1 cellular context compared by ENCODE assay signal in the genomic region with DNA sequence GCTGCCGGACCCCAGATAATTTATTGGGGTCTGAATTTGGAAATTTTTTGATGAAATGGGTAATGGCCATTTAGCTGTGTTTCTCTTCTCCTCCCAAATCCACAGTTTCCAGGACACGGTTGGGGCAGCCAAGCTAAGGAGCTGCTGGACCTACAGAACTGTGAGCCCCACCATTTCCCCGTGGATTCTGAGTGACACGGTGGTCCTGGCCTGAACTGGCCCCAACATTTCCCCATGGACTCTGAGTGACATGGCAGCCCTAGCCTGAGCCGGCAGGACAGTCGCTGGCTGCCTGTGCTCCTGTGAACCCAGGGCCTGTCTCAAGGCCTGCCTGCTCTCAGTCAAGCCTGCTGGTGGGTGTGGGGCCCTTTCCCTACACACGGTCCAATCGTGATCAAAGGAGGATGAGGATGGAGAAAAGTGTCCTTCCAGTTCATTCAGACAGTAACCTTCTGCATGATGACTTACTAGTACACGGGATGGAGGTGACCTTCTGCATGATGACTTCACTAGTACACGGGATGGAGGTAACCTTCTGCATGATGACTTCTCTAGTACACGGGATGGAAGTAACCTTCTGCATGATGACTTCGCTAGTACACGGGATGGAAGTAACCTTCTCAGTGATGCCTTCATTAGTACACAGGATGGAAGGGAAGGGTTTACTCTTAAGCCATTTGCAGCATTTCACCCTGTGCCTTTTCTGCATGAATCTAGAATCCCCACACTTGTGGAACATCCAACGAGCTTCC.
TF ChIP-seq lines count a peak whose summit lies in the region.

No MANE protein-coding gene starts in this region.

TF ChIP-seq in IMR-90, 13 proteins besides CTCF, POLR2A, EP300 and RAD21:
- TF ChIP-seq MAFK (IDR thresholded peaks at IDR 0.05; ENCODE audit: low read depth, low read length) (no peak), MAZ (IDR thresholded peaks at IDR 0.05; ENCODE audit: borderline replicate concordance, low read depth, low read length) (no peak), BHLHE40 (IDR thresholded peaks at IDR 0.05; ENCODE audit: low read depth, low read length) (no peak), FOS (IDR thresholded peaks at IDR 0.05; ENCODE audit: low read depth, low read length) (no peak), RFX5 (IDR thresholded peaks at IDR 0.05; ENCODE audit: low read depth, low read length) (no peak), MXI1 (IDR thresholded peaks at IDR 0.05; ENCODE audit: borderline replicate concordance, low read depth, low read length) (no peak), RCOR1 (IDR thresholded peaks at IDR 0.05; ENCODE audit: insufficient replicate concordance, low read length) (no peak), CEBPB (IDR thresholded peaks at IDR 0.05; ENCODE audit: low read depth, low read length) (no peak), SMC3 (IDR thresholded peaks at IDR 0.05; ENCODE audit: low read depth, low read length) (no peak), NFE2L2 (IDR thresholded peaks at IDR 0.05; ENCODE audit: low read depth, low read length) (no peak), CHD1 (IDR thresholded peaks at IDR 0.05; ENCODE audit: low read depth, low read length) (no peak)
- TF ChIP-seq, protein P1, sequence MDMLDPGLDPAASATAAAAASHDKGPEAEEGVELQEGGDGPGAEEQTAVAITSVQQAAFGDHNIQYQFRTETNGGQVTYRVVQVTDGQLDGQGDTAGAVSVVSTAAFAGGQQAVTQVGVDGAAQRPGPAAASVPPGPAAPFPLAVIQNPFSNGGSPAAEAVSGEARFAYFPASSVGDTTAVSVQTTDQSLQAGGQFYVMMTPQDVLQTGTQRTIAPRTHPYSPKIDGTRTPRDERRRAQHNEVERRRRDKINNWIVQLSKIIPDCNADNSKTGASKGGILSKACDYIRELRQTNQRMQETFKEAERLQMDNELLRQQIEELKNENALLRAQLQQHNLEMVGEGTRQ (IDR thresholded peaks at IDR 0.05; ENCODE audit: low read depth, low read length) = no peak
- TF ChIP-seq, protein P2, sequence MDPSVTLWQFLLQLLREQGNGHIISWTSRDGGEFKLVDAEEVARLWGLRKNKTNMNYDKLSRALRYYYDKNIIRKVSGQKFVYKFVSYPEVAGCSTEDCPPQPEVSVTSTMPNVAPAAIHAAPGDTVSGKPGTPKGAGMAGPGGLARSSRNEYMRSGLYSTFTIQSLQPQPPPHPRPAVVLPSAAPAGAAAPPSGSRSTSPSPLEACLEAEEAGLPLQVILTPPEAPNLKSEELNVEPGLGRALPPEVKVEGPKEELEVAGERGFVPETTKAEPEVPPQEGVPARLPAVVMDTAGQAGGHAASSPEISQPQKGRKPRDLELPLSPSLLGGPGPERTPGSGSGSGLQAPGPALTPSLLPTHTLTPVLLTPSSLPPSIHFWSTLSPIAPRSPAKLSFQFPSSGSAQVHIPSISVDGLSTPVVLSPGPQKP (IDR thresholded peaks at IDR 0.05; ENCODE audit: borderline replicate concordance, low read depth, low read length) = no peak
